In genomic region chr2:16398487-16399043, GRCh38 we compare ENCODE assay signal across 1 cellular context.
TF ChIP-seq lines count a peak whose summit lies in the region.

No MANE protein-coding gene starts in this region.

TF ChIP-seq in K562, 482 proteins besides CTCF, POLR2A, EP300 and RAD21 (continued from another document):
- TF ChIP-seq, protein P1, sequence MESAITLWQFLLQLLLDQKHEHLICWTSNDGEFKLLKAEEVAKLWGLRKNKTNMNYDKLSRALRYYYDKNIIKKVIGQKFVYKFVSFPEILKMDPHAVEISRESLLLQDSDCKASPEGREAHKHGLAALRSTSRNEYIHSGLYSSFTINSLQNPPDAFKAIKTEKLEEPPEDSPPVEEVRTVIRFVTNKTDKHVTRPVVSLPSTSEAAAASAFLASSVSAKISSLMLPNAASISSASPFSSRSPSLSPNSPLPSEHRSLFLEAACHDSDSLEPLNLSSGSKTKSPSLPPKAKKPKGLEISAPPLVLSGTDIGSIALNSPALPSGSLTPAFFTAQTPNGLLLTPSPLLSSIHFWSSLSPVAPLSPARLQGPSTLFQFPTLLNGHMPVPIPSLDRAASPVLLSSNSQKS (CRISPR knock-in tag; IDR thresholded peaks at IDR 0.05): no peak
- TF ChIP-seq KLF1 (tag; IDR thresholded peaks at IDR 0.05) (no peak), EGR1 (conservative IDR thresholded peaks at IDR 0.05) (no peak), MAFK (IDR thresholded peaks at IDR 0.05; ENCODE audit: low read length) (peak; percentile 72; the same call in 1 of the 2 replicates), KLF10 (CRISPR knock-in tag; IDR thresholded peaks at IDR 0.05) (no peak), MAFF (IDR thresholded peaks at IDR 0.05; ENCODE audit: low read length) (peak; percentile 82), CXXC5 (CRISPR knock-in tag; IDR thresholded peaks at IDR 0.05) (no peak), ZNF77 (CRISPR knock-in tag; IDR thresholded peaks at IDR 0.05) (no peak), C11orf30 (IDR thresholded peaks at IDR 0.05; ENCODE audit: low read depth) (peak; percentile 71), NR2C2 (CRISPR knock-in tag; IDR thresholded peaks at IDR 0.05) (no peak), NR2C2 (tag; IDR thresholded peaks at IDR 0.05) (no peak), YBX1 (IDR thresholded peaks at IDR 0.05) (no peak), CBX3 (IDR thresholded peaks at IDR 0.05; ENCODE audit: borderline replicate concordance in 1 of 2, low read length in 2 of 2) (no peak)
